Comparison of ENCODE assay signal across 36 cellular contexts in genomic region chr10:58102897-58103296, GRCh38.
"Had no signal": no experiment of that assay in that cellular context is flagged by ENCODE, and none has a peak within 500 bp of the region (broad histone marks: within the 10 kb centered on the region; RNA-seq: fewer than 3 reads in every experiment).

No MANE protein-coding gene starts in this region.

- ATAC-seq: activated CD4-positive, alpha-beta T cell treated with anti-CD3 and anti-CD28 coated beads for 36 hours; activated CD4-positive, CD25-positive, alpha-beta regulatory T cell treated with anti-CD3 and anti-CD28 coated beads, Interleukin-2, amount 50 U/mL, for 24 hours; activated CD8-positive, alpha-beta memory T cell treated with anti-CD3 and anti-CD28 coated beads, Interleukin-2, amount 10 ng/mL, durations not matched to agents 7 days and 5 days; activated CD8-positive, alpha-beta T cell treated with anti-CD3 and anti-CD28 coated beads, Interleukin-2, amount 10 ng/mL, durations not matched to agents 7 days and 5 days; activated naive CD8-positive, alpha-beta T cell treated with anti-CD3 and anti-CD28 coated beads, Interleukin-2, amount 50 U/mL, for 24 hours; WTC11 had no signal

- H3K4me3 Mint-ChIP-seq: activated CD4-positive, alpha-beta memory T cell treated with anti-CD3 and anti-CD28 coated beads, Interleukin-2, amount 10 ng/mL, durations not matched to agents 7 days and 5 days; activated CD4-positive, alpha-beta T cell treated with anti-CD3 and anti-CD28 coated beads for 36 hours; activated CD4-positive, alpha-beta T cell treated with anti-CD3 and anti-CD28 coated beads, Interleukin-2, amount 10 ng/mL, durations not matched to agents 7 days and 5 days; activated CD8-positive, alpha-beta memory T cell treated with anti-CD3 and anti-CD28 coated beads, Interleukin-2, amount 10 ng/mL, durations not matched to agents 7 days and 5 days; activated CD8-positive, alpha-beta T cell treated with anti-CD3 and anti-CD28 coated beads, Interleukin-2, amount 10 ng/mL, durations not matched to agents 7 days and 5 days; activated naive CD4-positive, alpha-beta T cell treated with anti-CD3 and anti-CD28 coated beads, Interleukin-2, amount 10 ng/mL, durations not matched to agents 7 days and 5 days; activated naive CD4-positive, alpha-beta T cell treated with anti-CD3 and anti-CD28 coated beads, Interleukin-2, amount 50 U/mL, for 24 hours; activated naive CD8-positive, alpha-beta T cell; activated naive CD8-positive, alpha-beta T cell treated with anti-CD3 and anti-CD28 coated beads, Interleukin-2, amount 10 ng/mL, durations not matched to agents 7 days and 5 days; activated naive CD8-positive, alpha-beta T cell treated with anti-CD3 and anti-CD28 coated beads, Interleukin-2, amount 50 U/mL, for 24 hours; activated T-cell treated with anti-CD3 and anti-CD28 coated beads, Interleukin-2, amount 50 U/mL, for 24 hours; brain; central memory CD8-positive, alpha-beta T cell; T-helper 1 cell treated with Interleukin-12 subunit alpha and Interleukin-12 subunit beta and Interleukin-4 antibody, amounts not matched to agents 30 μg/mL and 1 μg/mL, for 36 hours; T-helper 2 cell treated with Interferon-gamma antibody and Interleukin-4, amounts not matched to agents 5 μg/mL and 100 μg/mL, for 36 hours; WTC11 had no signal

- H3K27me3 Mint-ChIP-seq: activated CD4-positive, alpha-beta memory T cell treated with anti-CD3 and anti-CD28 coated beads, Interleukin-2, amount 10 ng/mL, durations not matched to agents 7 days and 5 days; activated CD4-positive, alpha-beta T cell treated with anti-CD3 and anti-CD28 coated beads, Interleukin-2, amount 10 ng/mL, durations not matched to agents 7 days and 5 days; activated CD8-positive, alpha-beta memory T cell treated with anti-CD3 and anti-CD28 coated beads, Interleukin-2, amount 10 ng/mL, durations not matched to agents 7 days and 5 days; activated naive CD4-positive, alpha-beta T cell treated with anti-CD3 and anti-CD28 coated beads, Interleukin-2, amount 10 ng/mL, durations not matched to agents 7 days and 5 days; activated naive CD8-positive, alpha-beta T cell; activated naive CD8-positive, alpha-beta T cell treated with anti-CD3 and anti-CD28 coated beads, Interleukin-2, amount 10 ng/mL, durations not matched to agents 7 days and 5 days had no signal

- H3K9me3 Mint-ChIP-seq: activated CD4-positive, alpha-beta memory T cell treated with anti-CD3 and anti-CD28 coated beads, Interleukin-2, amount 10 ng/mL, durations not matched to agents 7 days and 5 days; activated CD4-positive, alpha-beta T cell treated with anti-CD3 and anti-CD28 coated beads, Interleukin-2, amount 10 ng/mL, durations not matched to agents 7 days and 5 days; activated naive CD4-positive, alpha-beta T cell treated with anti-CD3 and anti-CD28 coated beads, Interleukin-2, amount 10 ng/mL, durations not matched to agents 7 days and 5 days; activated naive CD4-positive, alpha-beta T cell treated with anti-CD3 and anti-CD28 coated beads, Interleukin-2, amount 50 U/mL, for 24 hours; activated naive CD8-positive, alpha-beta T cell treated with anti-CD3 and anti-CD28 coated beads, Interleukin-2, amount 10 ng/mL, durations not matched to agents 7 days and 5 days; activated naive CD8-positive, alpha-beta T cell treated with anti-CD3 and anti-CD28 coated beads, Interleukin-2, amount 50 U/mL, for 24 hours; activated T-helper 2 cell treated with anti-CD3 and anti-CD28 coated beads, Interferon-gamma antibody, Interleukin-2, Interleukin-4, amounts not matched to agents 10 μg/mL and 5 μg/mL and 100 μg/mL, durations not matched to agents 14 hours and 24 hours and 36 hours; central memory CD8-positive, alpha-beta T cell; T-helper 1 cell treated with Interleukin-12 subunit alpha and Interleukin-12 subunit beta and Interleukin-4 antibody, amounts not matched to agents 30 μg/mL and 1 μg/mL, for 36 hours; T-helper 2 cell treated with Interferon-gamma antibody and Interleukin-4, amounts not matched to agents 5 μg/mL and 100 μg/mL, for 36 hours had no signal

- DNase-seq: activated CD4-positive, alpha-beta memory T cell treated with anti-CD3 and anti-CD28 coated beads, Interleukin-2, amount 10 ng/mL, durations not matched to agents 7 days and 5 days; activated CD4-positive, alpha-beta T cell treated with anti-CD3 and anti-CD28 coated beads for 1 hour; activated CD4-positive, alpha-beta T cell treated with anti-CD3 and anti-CD28 coated beads for 36 hours; activated CD4-positive, alpha-beta T cell treated with anti-CD3 and anti-CD28 coated beads for 48 hours; activated CD4-positive, alpha-beta T cell treated with anti-CD3 and anti-CD28 coated beads, Interleukin-2, amount 10 ng/mL, durations not matched to agents 7 days and 5 days; activated CD4-positive, alpha-beta T cell treated with anti-CD3 and anti-CD28 coated beads, Interleukin-2, amount 50 U/mL, for 48 hours; activated CD4-positive, CD25-positive, alpha-beta regulatory T cell; activated CD8-positive, alpha-beta memory T cell treated with anti-CD3 and anti-CD28 coated beads for 24 hours; activated CD8-positive, alpha-beta memory T cell treated with anti-CD3 and anti-CD28 coated beads, Interleukin-2, amount 10 ng/mL, durations not matched to agents 7 days and 5 days; activated CD8-positive, alpha-beta memory T cell treated with anti-CD3 and anti-CD28 coated beads, Interleukin-2, amount 50 U/mL, for 48 hours; activated CD8-positive, alpha-beta T cell treated with anti-CD3 and anti-CD28 coated beads, Interleukin-2, amount 10 ng/mL, durations not matched to agents 7 days and 5 days; activated effector memory CD4-positive, alpha-beta T cell treated with Interleukin-2 at 50 U/mL for 16 hours; activated gamma-delta T cell; activated naive CD4-positive, alpha-beta T cell treated with anti-CD3 and anti-CD28 coated beads, Interleukin-2, amount 10 ng/mL, durations not matched to agents 7 days and 5 days; activated naive CD4-positive, alpha-beta T cell treated with Interleukin-2 at 50 U/mL for 16 hours; activated naive CD8-positive, alpha-beta T cell treated with anti-CD3 and anti-CD28 coated beads, Interleukin-2, amount 10 ng/mL, durations not matched to agents 7 days and 5 days; activated naive CD8-positive, alpha-beta T cell treated with anti-CD3 and anti-CD28 coated beads, Interleukin-2, amount 50 U/mL, for 24 hours; activated T-cell treated with anti-CD3 and anti-CD28 coated beads, Interleukin-2, amount 50 U/mL, for 24 hours; activated T-cell treated with anti-CD3 and anti-CD28 coated beads, Interleukin-2, amount 50 U/mL, for 48 hours; amygdala; anterior cingulate cortex; caudate nucleus; SW 1271; T-helper 1 cell; T-helper 2 cell; T-helper 9 cell; WERI-Rb-1 had no signal

- H3K4me1 Mint-ChIP-seq: activated CD4-positive, alpha-beta memory T cell treated with anti-CD3 and anti-CD28 coated beads, Interleukin-2, amount 10 ng/mL, durations not matched to agents 7 days and 5 days; activated CD4-positive, alpha-beta T cell treated with anti-CD3 and anti-CD28 coated beads for 36 hours; activated CD4-positive, alpha-beta T cell treated with anti-CD3 and anti-CD28 coated beads, Interleukin-2, amount 10 ng/mL, durations not matched to agents 7 days and 5 days; activated CD8-positive, alpha-beta memory T cell treated with anti-CD3 and anti-CD28 coated beads, Interleukin-2, amount 10 ng/mL, durations not matched to agents 7 days and 5 days; activated naive CD4-positive, alpha-beta T cell treated with anti-CD3 and anti-CD28 coated beads, Interleukin-2, amount 10 ng/mL, durations not matched to agents 7 days and 5 days; activated naive CD4-positive, alpha-beta T cell treated with anti-CD3 and anti-CD28 coated beads, Interleukin-2, amount 50 U/mL, for 24 hours; activated naive CD8-positive, alpha-beta T cell treated with anti-CD3 and anti-CD28 coated beads, Interleukin-2, amount 10 ng/mL, durations not matched to agents 7 days and 5 days; activated naive CD8-positive, alpha-beta T cell treated with anti-CD3 and anti-CD28 coated beads, Interleukin-2, amount 50 U/mL, for 24 hours; brain; central memory CD8-positive, alpha-beta T cell had no signal

- H3K27ac Mint-ChIP-seq: activated CD4-positive, alpha-beta memory T cell treated with anti-CD3 and anti-CD28 coated beads, Interleukin-2, amount 10 ng/mL, durations not matched to agents 7 days and 5 days; activated CD4-positive, alpha-beta T cell treated with anti-CD3 and anti-CD28 coated beads for 36 hours; activated CD4-positive, alpha-beta T cell treated with anti-CD3 and anti-CD28 coated beads, Interleukin-2, amount 10 ng/mL, durations not matched to agents 7 days and 5 days; activated CD8-positive, alpha-beta memory T cell treated with anti-CD3 and anti-CD28 coated beads, Interleukin-2, amount 10 ng/mL, durations not matched to agents 7 days and 5 days; activated CD8-positive, alpha-beta T cell treated with anti-CD3 and anti-CD28 coated beads, Interleukin-2, amount 10 ng/mL, durations not matched to agents 7 days and 5 days; activated naive CD4-positive, alpha-beta T cell treated with anti-CD3 and anti-CD28 coated beads, Interleukin-2, amount 10 ng/mL, durations not matched to agents 7 days and 5 days; activated naive CD4-positive, alpha-beta T cell treated with anti-CD3 and anti-CD28 coated beads, Interleukin-2, amount 50 U/mL, for 24 hours; activated naive CD8-positive, alpha-beta T cell; activated naive CD8-positive, alpha-beta T cell treated with anti-CD3 and anti-CD28 coated beads, Interleukin-2, amount 10 ng/mL, durations not matched to agents 7 days and 5 days; activated naive CD8-positive, alpha-beta T cell treated with anti-CD3 and anti-CD28 coated beads, Interleukin-2, amount 50 U/mL, for 24 hours; activated T-cell treated with anti-CD3 and anti-CD28 coated beads, Interleukin-2, amount 50 U/mL, for 24 hours; activated T-helper 2 cell treated with anti-CD3 and anti-CD28 coated beads, Interferon-gamma antibody, Interleukin-2, Interleukin-4, amounts not matched to agents 10 μg/mL and 5 μg/mL and 100 μg/mL, durations not matched to agents 14 hours and 24 hours and 36 hours; brain; T-helper 1 cell treated with Interleukin-12 subunit alpha and Interleukin-12 subunit beta and Interleukin-4 antibody, amounts not matched to agents 30 μg/mL and 1 μg/mL, for 36 hours; T-helper 2 cell treated with Interferon-gamma antibody and Interleukin-4, amounts not matched to agents 5 μg/mL and 100 μg/mL, for 36 hours; WTC11 had no signal

- H3K36me3 Mint-ChIP-seq: activated CD8-positive, alpha-beta memory T cell treated with anti-CD3 and anti-CD28 coated beads, Interleukin-2, amount 10 ng/mL, durations not matched to agents 7 days and 5 days; activated naive CD4-positive, alpha-beta T cell treated with anti-CD3 and anti-CD28 coated beads, Interleukin-2, amount 10 ng/mL, durations not matched to agents 7 days and 5 days; activated naive CD4-positive, alpha-beta T cell treated with anti-CD3 and anti-CD28 coated beads, Interleukin-2, amount 50 U/mL, for 24 hours; activated naive CD8-positive, alpha-beta T cell; activated naive CD8-positive, alpha-beta T cell treated with anti-CD3 and anti-CD28 coated beads, Interleukin-2, amount 10 ng/mL, durations not matched to agents 7 days and 5 days; brain had no signal
